9 cellular contexts compared by ENCODE assay signal in genomic region chr10:45418859-45419672, GRCh38. TPM values are rescaled to one million over a fixed set of nuclear protein-coding genes. Genes with fewer than 3 reads are reported as not detected.
DNase-seq lines count a peak whose midpoint lies in the region; TF ChIP-seq lines count a peak whose summit lies in the region.
"Had no signal": no experiment of that assay in that cellular context is flagged by ENCODE, and none has a peak within 500 bp of the region (broad histone marks: within the 10 kb centered on the region; RNA-seq: fewer than 3 reads in every experiment).

No MANE protein-coding gene starts in this region.

- peak overlapping the region; percentile 42 for H3K4me3 ChIP-seq in parathyroid adenoma (ENCODE audit: low read depth, low read length)

- no peaks in the 10 kb centered on the region for H3K36me3 ChIP-seq in parathyroid adenoma (ENCODE audit: control insufficient read depth, insufficient read depth, low read length)

- peak overlapping the region; percentile 74 for H3K4me3 Mint-ChIP-seq in HFFc6
- peak overlapping the region; percentile 94 for H3K4me3 Mint-ChIP-seq in activated naive CD4-positive, alpha-beta T cell treated with anti-CD3 and anti-CD28 coated beads, Interleukin-2, amount 50 U/mL, for 24 hours

- peak overlapping the region; percentile 85 for H2AFZ ChIP-seq in parathyroid adenoma

- H3K27ac ChIP-seq in parathyroid adenoma: peak overlapping the region; percentile 65
- H3K27ac ChIP-seq: epithelial cell of prostate had no signal

- DNase-seq in GM10266 (ENCODE audit: extremely low spot score) (peak; percentile 84), HFFc6 (no peak), NCI-H69 (lab: John Stamatoyannopoulos, UW) (peak; percentile 1), cardiac septum (ENCODE audit: low spot score) (peak; percentile 88), T1000 (lab: John Stamatoyannopoulos, UW) (no peak), GOT3 (lab: John Stamatoyannopoulos, UW) (no peak)

- TF ChIP-seq CTCF in GM10266 (IDR thresholded peaks at IDR 0.05; ENCODE audit: control insufficient read depth, insufficient read depth, low read depth, missing control alignments) (peak; percentile 7), HFFc6 (IDR thresholded peaks at IDR 0.05) (no peak), parathyroid adenoma (IDR thresholded peaks at IDR 0.05) (no peak)

- peak overlapping the region; percentile 67 for H3K4me2 ChIP-seq in parathyroid adenoma (ENCODE audit: low read length)

- no peaks in the 10 kb centered on the region for H3K36me3 Mint-ChIP-seq in HFFc6 (ENCODE audit: low read depth)
- H3K36me3 Mint-ChIP-seq in activated naive CD4-positive, alpha-beta T cell treated with anti-CD3 and anti-CD28 coated beads, Interleukin-2, amount 50 U/mL, for 24 hours: no peaks in the 10 kb centered on the region

- H3K4me1 Mint-ChIP-seq in HFFc6 (ENCODE audit: low read depth): peaks cover 13% of the 10 kb centered on the region; the same call in 1 of the 2 replicates
- peaks cover 49% of the 10 kb centered on the region for H3K4me1 Mint-ChIP-seq in activated naive CD4-positive, alpha-beta T cell treated with anti-CD3 and anti-CD28 coated beads, Interleukin-2, amount 50 U/mL, for 24 hours

- no peaks in the 10 kb centered on the region for H3K9me3 ChIP-seq in parathyroid adenoma (ENCODE audit: control insufficient read depth, low read length)

- peaks cover 32% of the 10 kb centered on the region for H3K27me3 Mint-ChIP-seq in HFFc6 (ENCODE audit: insufficient read depth)
- no peaks in the 10 kb centered on the region for H3K27me3 Mint-ChIP-seq in activated naive CD4-positive, alpha-beta T cell treated with anti-CD3 and anti-CD28 coated beads, Interleukin-2, amount 50 U/mL, for 24 hours

- H3K27ac Mint-ChIP-seq in HFFc6: no peak overlapping the region
- peak overlapping the region; percentile 93 for H3K27ac Mint-ChIP-seq in activated naive CD4-positive, alpha-beta T cell treated with anti-CD3 and anti-CD28 coated beads, Interleukin-2, amount 50 U/mL, for 24 hours

- no peaks in the 10 kb centered on the region for H3K9me3 Mint-ChIP-seq in HFFc6
- H3K9me3 Mint-ChIP-seq in activated naive CD4-positive, alpha-beta T cell treated with anti-CD3 and anti-CD28 coated beads, Interleukin-2, amount 50 U/mL, for 24 hours: no peaks in the 10 kb centered on the region

- H3K79me2 ChIP-seq in parathyroid adenoma: no peaks in the 10 kb centered on the region

- H3K4me1 ChIP-seq in parathyroid adenoma: peaks cover 3% of the 10 kb centered on the region

- intact Hi-C loops in cardiac septum (cut with DNase I): no loop called here

- peak overlapping the region; percentile 61 for H3K9ac ChIP-seq in parathyroid adenoma

- no peaks in the 10 kb centered on the region for H3K27me3 ChIP-seq in parathyroid adenoma (ENCODE audit: control insufficient read depth, insufficient read depth, low read length)

RNA-seq across cellular contexts. Expression of gene ALOX5, which starts 45.0 kb away (rescaled TPM):
- not detected for total RNA-seq in HFFc6 (2021; fragmentation: NEBNext Ultra II Directional; extraction: Animal tissue kit (Norgen Biotek cat#: 25700))
- 4.9 TPM for total RNA-seq in cardiac septum

Comparison
In these comparisons a context has a peak if more than half of its experiments do, and no peak if none do; other contexts are left out.
1. DNase-seq: peak in GM10266 (single experiment), NCI-H69 (single experiment) and cardiac septum (single experiment); none in HFFc6 (single experiment), T1000 (single experiment) and GOT3 (single experiment).